Comparison of ENCODE assay signal across 10 cellular contexts in genomic region chr2:236166157-236166780, GRCh38. TPM values are rescaled to one million over a fixed set of nuclear protein-coding genes. Genes with fewer than 3 reads are reported as not detected.
DNase-seq lines count a peak whose midpoint lies in the region; ATAC-seq and TF ChIP-seq lines count a peak whose summit lies in the region.
"Had no signal": no experiment of that assay in that cellular context is flagged by ENCODE, and none has a peak within 500 bp of the region (broad histone marks: within the 10 kb centered on the region; RNA-seq: fewer than 3 reads in every experiment).

No MANE protein-coding gene starts in this region.

- peak overlapping the region in 6 of 8 donors; percentile 5 to 57 (median 12) for H3K4me3 ChIP-seq in spleen

- CTCF ChIA-PET in activated CD8-positive, alpha-beta T cell treated with anti-CD3 and anti-CD28 coated beads for 36 hours (lab: Charles Lee): interaction anchor here (2.0 kb wide), 1 partner anchor 12 kb away, joined by 13 read pairs; no protein-coding TSS in a partner anchor

- no peak for ATAC-seq in activated CD8-positive, alpha-beta T cell treated with anti-CD3 and anti-CD28 coated beads for 36 hours
- ATAC-seq in HG03196 (IDR thresholded peaks at IDR 0.05; ENCODE audit: unreplicated experiment) (no peak), GM18870 (IDR thresholded peaks at IDR 0.05; ENCODE audit: unreplicated experiment) (no peak)

- no peaks in the 10 kb centered on the region for H3K36me3 ChIP-seq in spleen

- peaks cover 12 to 72% (median 49%) of the 10 kb centered on the region in 6 donors for H3K4me1 ChIP-seq in spleen

- H3K27me3 Mint-ChIP-seq in activated CD8-positive, alpha-beta T cell treated with anti-CD3 and anti-CD28 coated beads for 36 hours: peaks cover 63% of the 10 kb centered on the region
- peaks cover 21 to 46% (median 45%) of the 10 kb centered on the region in 3 donors for H3K27me3 Mint-ChIP-seq in immature natural killer cell (ENCODE audit: low read depth in 3 of 3)

- no peak overlapping the region for H3K27ac Mint-ChIP-seq in activated CD8-positive, alpha-beta T cell treated with anti-CD3 and anti-CD28 coated beads for 36 hours
- no peak overlapping the region for H3K27ac Mint-ChIP-seq in immature natural killer cell

- H3K4me1 Mint-ChIP-seq in activated CD8-positive, alpha-beta T cell treated with anti-CD3 and anti-CD28 coated beads for 36 hours (ENCODE audit: low read depth): peaks cover 13% of the 10 kb centered on the region
- peaks cover 10 to 11% of the 10 kb centered on the region in 2 donors for H3K4me1 Mint-ChIP-seq in immature natural killer cell

- H3K27me3 ChIP-seq in spleen (replicated peaks in 1 of 7): peaks cover 9 to 100% (median 99%) of the 10 kb centered on the region in 7 donors

- H3K9me3 ChIP-seq in spleen: peaks cover 0 to 9% (median 0%) of the 10 kb centered on the region in 8 donors

- WGBS in spleen, 5 donors: 2 to 4% (median 3%) methylated on average over 19 to 41 of the region's 41 CpGs

- TF ChIP-seq POLR2A in spleen (IDR thresholded peaks at IDR 0.05): no peak

- peak overlapping the region; percentile 31 for H3K4me3 Mint-ChIP-seq in activated CD8-positive, alpha-beta T cell treated with anti-CD3 and anti-CD28 coated beads for 36 hours
- peak overlapping the region in 4 of 5 donors; percentile 47 to 70 (median 59) for H3K4me3 Mint-ChIP-seq in immature natural killer cell

- POLR2A ChIA-PET in activated CD8-positive, alpha-beta T cell treated with anti-CD3 and anti-CD28 coated beads for 36 hours (lab: Charles Lee): interaction anchor here (0.6 kb wide), 1 partner anchor 399 kb away, joined by 3 read pairs; no protein-coding TSS in a partner anchor

- no peaks in the 10 kb centered on the region for H3K36me3 Mint-ChIP-seq in activated CD8-positive, alpha-beta T cell treated with anti-CD3 and anti-CD28 coated beads for 36 hours (ENCODE audit: low read depth)
- H3K36me3 Mint-ChIP-seq in immature natural killer cell: no peaks in the 10 kb centered on the region

- H3K9me3 Mint-ChIP-seq in activated CD8-positive, alpha-beta T cell treated with anti-CD3 and anti-CD28 coated beads for 36 hours: no peaks in the 10 kb centered on the region
- H3K9me3 Mint-ChIP-seq in immature natural killer cell: peaks cover 0 to 2% (median 0%) of the 10 kb centered on the region in 6 donors

- no peak for TF ChIP-seq CTCF in activated CD8-positive, alpha-beta T cell treated with anti-CD3 and anti-CD28 coated beads for 36 hours (IDR thresholded peaks at IDR 0.05)
- no peak for TF ChIP-seq CTCF in spleen (IDR thresholded peaks at IDR 0.05 in 8 of 11, conservative IDR thresholded peaks at IDR 0.05 in 3 of 11)

- intact Hi-C loops in activated CD8-positive, alpha-beta T cell treated with anti-CD3 and anti-CD28 coated beads for 36 hours (cut with micrococcal nuclease): loop anchor here (10.0 kb wide), 1 partner anchor 491 kb away; no protein-coding TSS in a partner anchor
- intact Hi-C loops in spleen (cut with DNase I; ENCODE audit: low total_unique reads): no loop called here

- peak; percentile 31 for DNase-seq in activated CD4-positive, alpha-beta T cell treated with anti-CD3 and anti-CD28 coated beads for 48 hours
- DNase-seq in activated CD4-positive, alpha-beta T cell treated with anti-CD3 and anti-CD28 coated beads for 4 hours: no peak
- no peak for DNase-seq in activated CD8-positive, alpha-beta T cell treated with anti-CD3 and anti-CD28 coated beads for 36 hours
- no peak for DNase-seq in immature natural killer cell
- DNase-seq in spleen: peak; percentile 75
- DNase-seq in activated CD4-positive, CD25-positive, alpha-beta regulatory T cell treated with anti-CD3 and anti-CD28 coated beads, Interleukin-2, amount 50 U/mL, for 72 hours: no peak
- DNase-seq: COR-L47 had no signal

- no peak overlapping the region for H3K27ac ChIP-seq in spleen
- H3K27ac ChIP-seq: HL-60 had no signal

RNA-seq across cellular contexts. Expression of gene GBX2, which starts 1.9 kb away (rescaled TPM):
- not detected for total RNA-seq in activated CD8-positive, alpha-beta T cell treated with anti-CD3 and anti-CD28 coated beads for 36 hours
- polyA plus RNA-seq in immature natural killer cell (not detected), spleen (not detected)
- total RNA-seq in spleen: under 1 TPM in 1 of 7 donors, not detected in 6; 0.69 TPM

Comparison
In these comparisons a context has a peak if more than half of its experiments do, and no peak if none do; other contexts are left out.
1. DNase-seq: peak in activated CD4-positive, alpha-beta T cell treated with anti-CD3 and anti-CD28 coated beads for 48 hours (single experiment) and spleen (single experiment); none in activated CD4-positive, alpha-beta T cell treated with anti-CD3 and anti-CD28 coated beads for 4 hours (0 of 2), activated CD8-positive, alpha-beta T cell treated with anti-CD3 and anti-CD28 coated beads for 36 hours (single experiment), immature natural killer cell (0 of 3) and activated CD4-positive, CD25-positive, alpha-beta regulatory T cell treated with anti-CD3 and anti-CD28 coated beads, Interleukin-2, amount 50 U/mL, for 72 hours (single experiment).